Comparison of ENCODE assay signal across 9 cellular contexts in the genomic region with DNA sequence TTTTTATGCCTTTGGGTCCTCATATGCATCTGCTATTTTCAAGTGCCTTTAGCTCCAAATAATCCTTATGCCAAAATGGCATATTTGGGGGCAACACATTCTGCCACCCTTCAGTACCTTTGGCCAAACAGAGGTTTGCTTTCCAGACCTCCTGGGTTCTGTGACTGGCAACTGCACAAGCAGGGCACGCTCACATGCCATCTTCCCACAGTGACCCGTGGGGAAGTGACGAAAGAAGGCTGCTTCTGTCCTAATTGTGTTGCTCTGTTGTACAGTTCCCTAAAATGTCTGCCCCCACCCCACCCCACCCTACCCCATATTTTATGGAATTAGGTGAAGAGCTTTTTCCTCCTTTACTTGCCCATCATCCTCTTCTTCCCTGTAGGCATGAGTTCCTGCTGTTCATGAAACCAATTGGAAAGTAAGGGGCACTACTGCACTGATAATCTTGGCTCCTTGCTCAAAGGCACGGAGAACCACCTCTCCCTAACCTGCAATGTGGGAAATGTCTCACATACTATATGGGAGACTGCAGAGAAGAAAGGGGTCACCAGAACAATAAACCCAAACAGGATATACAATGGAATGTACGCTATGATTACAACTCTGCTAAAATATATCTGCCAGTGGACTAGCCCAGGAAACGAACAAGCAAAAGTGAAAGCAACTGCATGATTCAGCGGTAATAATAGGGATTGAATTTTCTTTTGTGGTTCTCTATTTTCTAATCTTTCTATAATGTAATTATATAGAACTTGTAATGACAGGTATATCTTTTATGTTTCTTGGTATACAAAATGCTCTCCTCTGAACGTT. TPM values are rescaled to one million over a fixed set of nuclear protein-coding genes. Genes with fewer than 3 reads are reported as not detected.
DNase-seq lines count a peak whose midpoint lies in the region; ATAC-seq and TF ChIP-seq lines count a peak whose summit lies in the region.
"Had no signal": no experiment of that assay in that cellular context is flagged by ENCODE, and none has a peak within 500 bp of the region (broad histone marks: within the 10 kb centered on the region; RNA-seq: fewer than 3 reads in every experiment).

No MANE protein-coding gene starts in this region.

- no peaks in the 10 kb centered on the region for H3K9me2 ChIP-seq in MM.1S (replicated peaks; ENCODE audit: insufficient read depth, low read length)
- H3K9me2 ChIP-seq in GM23338 (ENCODE audit: insufficient read depth) = no peaks in the 10 kb centered on the region

- peak in 2 of 3 donors; percentile 55 to 81 for DNase-seq in CD4-positive, CD25-positive, alpha-beta regulatory T cell
- peak; percentile 58 for DNase-seq in MM.1S
- peak; percentile 62 for DNase-seq in activated T-cell treated with anti-CD3 and anti-CD28 coated beads, Interleukin-2, amount 50 U/mL, for 24 hours
- peak in 24 of 42 donors; percentile 12 to 57 (median 29) for DNase-seq in head of caudate nucleus
- peak; percentile 48 for DNase-seq in stimulated activated CD4-positive, alpha-beta T cell treated with anti-CD3 and anti-CD28 coated beads, Interleukin-1b, Interleukin-23, amount 100 ng/mL, for 48 hours
- DNase-seq in mesothelial cell of epicardium (ENCODE audit: low spot score in 2 of 2, unreplicated experiment in 2 of 2) = no peak
- DNase-seq in GM23338 (ENCODE audit: low spot score) = no peak

- no peaks in the 10 kb centered on the region for H4K20me1 ChIP-seq in MM.1S (ENCODE audit: insufficient read depth, low read length)
- H4K20me1 ChIP-seq in GM23338 (replicated peaks; ENCODE audit: insufficient read depth) = no peaks in the 10 kb centered on the region

- peak overlapping the region; percentile 48; the same call in 1 of the 2 replicates for H3K9ac ChIP-seq in MM.1S (ENCODE audit: low read length)

- H2AFZ ChIP-seq in MM.1S (ENCODE audit: low read length) (peak overlapping the region; percentile 75), GM23338 (no peak overlapping the region)

- H3K4me3 ChIP-seq in CD4-positive, CD25-positive, alpha-beta regulatory T cell (ENCODE audit: low read depth, low read length) = peak overlapping the region; percentile 97
- H3K4me3 ChIP-seq in MM.1S (ENCODE audit: low read length) (peak overlapping the region; percentile 67), GM23338 (no peak overlapping the region)

- H3K4me3 Mint-ChIP-seq in CD4-positive, CD25-positive, alpha-beta regulatory T cell = peak overlapping the region; percentile 89 to 96 (median 95)
- H3K4me3 Mint-ChIP-seq in activated T-cell treated with anti-CD3 and anti-CD28 coated beads, Interleukin-2, amount 50 U/mL, for 24 hours = peak overlapping the region; percentile 80
- H3K4me3 Mint-ChIP-seq in mesothelial cell of epicardium (no peak overlapping the region), GM23338 (no peak overlapping the region)

- no peaks in the 10 kb centered on the region for H3K9me3 Mint-ChIP-seq in CD4-positive, CD25-positive, alpha-beta regulatory T cell
- H3K9me3 Mint-ChIP-seq in activated T-cell treated with anti-CD3 and anti-CD28 coated beads, Interleukin-2, amount 50 U/mL, for 24 hours = no peaks in the 10 kb centered on the region
- H3K9me3 Mint-ChIP-seq in mesothelial cell of epicardium (no peaks in the 10 kb centered on the region), GM23338 (no peaks in the 10 kb centered on the region)

- H3K27me3 Mint-ChIP-seq in CD4-positive, CD25-positive, alpha-beta regulatory T cell = no peaks in the 10 kb centered on the region
- no peaks in the 10 kb centered on the region for H3K27me3 Mint-ChIP-seq in activated T-cell treated with anti-CD3 and anti-CD28 coated beads, Interleukin-2, amount 50 U/mL, for 24 hours
- H3K27me3 Mint-ChIP-seq in mesothelial cell of epicardium (ENCODE audit: low read depth) (peaks cover 40% of the 10 kb centered on the region), GM23338 (ENCODE audit: insufficient read depth, low read depth, poor library complexity) (peaks cover 4% of the 10 kb centered on the region)

- intact Hi-C loops in head of caudate nucleus (cut with DNase I) = no loop called here

- H3K4me1 Mint-ChIP-seq in CD4-positive, CD25-positive, alpha-beta regulatory T cell = peaks cover 34 to 54% (median 44%) of the 10 kb centered on the region in 4 donors
- peaks cover 66% of the 10 kb centered on the region for H3K4me1 Mint-ChIP-seq in activated T-cell treated with anti-CD3 and anti-CD28 coated beads, Interleukin-2, amount 50 U/mL, for 24 hours (ENCODE audit: low read depth)
- H3K4me1 Mint-ChIP-seq in mesothelial cell of epicardium (peaks cover 6% of the 10 kb centered on the region), GM23338 (no peaks in the 10 kb centered on the region)

- H3K36me3 Mint-ChIP-seq in CD4-positive, CD25-positive, alpha-beta regulatory T cell = peaks cover 4% of the 10 kb centered on the region
- H3K36me3 Mint-ChIP-seq in activated T-cell treated with anti-CD3 and anti-CD28 coated beads, Interleukin-2, amount 50 U/mL, for 24 hours (ENCODE audit: low read depth) = peaks cover 14% of the 10 kb centered on the region
- H3K36me3 Mint-ChIP-seq in mesothelial cell of epicardium (no peaks in the 10 kb centered on the region), GM23338 (ENCODE audit: low read depth) (no peaks in the 10 kb centered on the region)

- no peaks in the 10 kb centered on the region for H3K27me3 ChIP-seq in CD4-positive, CD25-positive, alpha-beta regulatory T cell (ENCODE audit: control insufficient read depth, insufficient read depth, low read length)
- H3K27me3 ChIP-seq in MM.1S (replicated peaks; ENCODE audit: insufficient read depth, low read length) (no peaks in the 10 kb centered on the region), GM23338 (ENCODE audit: insufficient read depth) (no peaks in the 10 kb centered on the region)

- ATAC-seq in CD4-positive, CD25-positive, alpha-beta regulatory T cell (ENCODE audit: low read depth in 2 of 2) = peak; percentile 25 to 44
- ATAC-seq in GM19351 (IDR thresholded peaks at IDR 0.05; ENCODE audit: unreplicated experiment) (no peak), GM23338 (no peak)

- H3K9me3 ChIP-seq in CD4-positive, CD25-positive, alpha-beta regulatory T cell (ENCODE audit: control insufficient read depth in 2 of 2, low read length in 2 of 2) = no peaks in the 10 kb centered on the region
- H3K9me3 ChIP-seq in MM.1S (replicated peaks; ENCODE audit: insufficient read depth, low read length) = no peaks in the 10 kb centered on the region

- H3F3A ChIP-seq in MM.1S (ENCODE audit: insufficient read depth, low read length) (peaks cover 16% of the 10 kb centered on the region; the same call in 1 of the 2 replicates), GM23338 (replicated peaks; ENCODE audit: low read depth) (no peaks in the 10 kb centered on the region)

- H3K27ac Mint-ChIP-seq in CD4-positive, CD25-positive, alpha-beta regulatory T cell = peak overlapping the region; percentile 87 to 99 (median 94)
- H3K27ac Mint-ChIP-seq in activated T-cell treated with anti-CD3 and anti-CD28 coated beads, Interleukin-2, amount 50 U/mL, for 24 hours = peak overlapping the region; percentile 99
- H3K27ac Mint-ChIP-seq in mesothelial cell of epicardium (no peak overlapping the region), GM23338 (no peak overlapping the region)

- peak overlapping the region; percentile 86 for H3K27ac ChIP-seq in CD4-positive, CD25-positive, alpha-beta regulatory T cell (ENCODE audit: insufficient read depth, low read length, poor library complexity, severe bottlenecking)
- H3K27ac ChIP-seq in MM.1S (ENCODE audit: low read length) = no peak overlapping the region; the same call in 1 of the 2 replicates
- no peak overlapping the region for H3K27ac ChIP-seq in GM23338 (ENCODE audit: low read depth)

- H3K79me2 ChIP-seq in MM.1S (ENCODE audit: low read length) = no peaks in the 10 kb centered on the region
- H3K79me2 ChIP-seq in GM23338 (replicated peaks; ENCODE audit: insufficient read depth) = no peaks in the 10 kb centered on the region

- H3K4me2 ChIP-seq in MM.1S (ENCODE audit: low read depth, low read length) (peak overlapping the region; percentile 98), GM23338 (no peak overlapping the region)

- peaks cover 59% of the 10 kb centered on the region for H3K4me1 ChIP-seq in CD4-positive, CD25-positive, alpha-beta regulatory T cell (ENCODE audit: control insufficient read depth, insufficient read depth, low read length, poor library complexity, severe bottlenecking)
- H3K4me1 ChIP-seq in MM.1S (ENCODE audit: low read length) (peaks cover 29% of the 10 kb centered on the region), GM23338 (ENCODE audit: insufficient read depth) (no peaks in the 10 kb centered on the region)

- H3K36me3 ChIP-seq in CD4-positive, CD25-positive, alpha-beta regulatory T cell (ENCODE audit: control insufficient read depth, insufficient read depth, low read length) = no peaks in the 10 kb centered on the region
- H3K36me3 ChIP-seq in MM.1S (replicated peaks; ENCODE audit: insufficient read depth, low read length) = no peaks in the 10 kb centered on the region
- H3K36me3 ChIP-seq in GM23338 (ENCODE audit: insufficient read depth) = no peaks in the 10 kb centered on the region

- TF ChIP-seq CTCF in MM.1S (IDR thresholded peaks at IDR 0.05; ENCODE audit: low read length) (no peak), mesothelial cell of epicardium (IDR thresholded peaks at IDR 0.05; ENCODE audit: unreplicated experiment) (no peak), GM23338 (conservative IDR thresholded peaks at IDR 0.05; ENCODE audit: low read depth in 2 of 2) (no peak)

TF ChIP-seq in GM23338, 12 proteins besides CTCF, POLR2A, EP300 and RAD21 (continues in another document):
- TF ChIP-seq ZNF114 (CRISPR knock-in tag; IDR thresholded peaks at IDR 0.05) = no peak
- TF ChIP-seq NANOG (IDR thresholded peaks at IDR 0.05; ENCODE audit: borderline replicate concordance) = no peak

RNA-seq across cellular contexts. Expression of gene SLFN12L, which starts 3.3 kb away (rescaled TPM):
- 105 TPM for total RNA-seq in CD4-positive, CD25-positive, alpha-beta regulatory T cell
- polyA plus RNA-seq in CD4-positive, CD25-positive, alpha-beta regulatory T cell = 10 to 100 TPM; 12.7 to 14.6 (median 13.4) TPM
- 0.09 to 0.18 TPM (median 0.09 TPM) in 3 replicates for total RNA-seq in mesothelial cell of epicardium
- not detected in 2 replicates for total RNA-seq in GM23338 (2014; rRNA removed; shearing (Covaris generic))
- polyA plus RNA-seq in GM23338 (2016; fragmentation: Nextera tagmentation; extraction: Ambion mirVana) = not detected in 2 replicates
- total RNA-seq: epithelial cell of proximal tubule had no signal

RNA-seq across cellular contexts. Expression of gene SLFN14, which starts 19.8 kb away (rescaled TPM):
- total RNA-seq in CD4-positive, CD25-positive, alpha-beta regulatory T cell = 0.57 TPM
- polyA plus RNA-seq in CD4-positive, CD25-positive, alpha-beta regulatory T cell = under 1 TPM in 1 of 4 donors, not detected in 3; 0.17 TPM
- not detected in 3 replicates for total RNA-seq in mesothelial cell of epicardium
- 0.10 TPM in 1 of 2 replicates, not detected in the other for total RNA-seq in GM23338 (2014; rRNA removed; shearing (Covaris generic))
- polyA plus RNA-seq in GM23338 (2016; fragmentation: Nextera tagmentation; extraction: Ambion mirVana) = not detected in 2 replicates
- total RNA-seq: epithelial cell of proximal tubule had no signal

RNA-seq across cellular contexts. Expression of gene PEX12, which starts 37.6 kb away (rescaled TPM):
- 3.1 TPM for total RNA-seq in CD4-positive, CD25-positive, alpha-beta regulatory T cell
- 1 to 10 TPM; 1.1 to 3.4 (median 1.6) TPM for polyA plus RNA-seq in CD4-positive, CD25-positive, alpha-beta regulatory T cell
- 5.0 to 7.5 TPM (median 5.1 TPM) in 3 replicates for total RNA-seq in mesothelial cell of epicardium
- 1.9 and 2.1 TPM in 2 replicates for total RNA-seq in GM23338 (2014; rRNA removed; shearing (Covaris generic))
- polyA plus RNA-seq in GM23338 (2016; fragmentation: Nextera tagmentation; extraction: Ambion mirVana) = 1.5 and 2.3 TPM in 2 replicates

RNA-seq across cellular contexts. Expression of gene AP2B1, which starts 46.3 kb away (rescaled TPM):
- 133 TPM for total RNA-seq in CD4-positive, CD25-positive, alpha-beta regulatory T cell
- 10 to 100 TPM; 59.8 to 89.2 (median 74.4) TPM for polyA plus RNA-seq in CD4-positive, CD25-positive, alpha-beta regulatory T cell
- 155 to 158 TPM (median 155 TPM) in 3 replicates for total RNA-seq in mesothelial cell of epicardium
- total RNA-seq in GM23338 (2014; rRNA removed; shearing (Covaris generic)) = 119 and 144 TPM in 2 replicates
- polyA plus RNA-seq in GM23338 (2016; fragmentation: Nextera tagmentation; extraction: Ambion mirVana) = 82.1 and 89.7 TPM in 2 replicates

Comparison
In these comparisons a context has a peak if more than half of its experiments do, and no peak if none do; other contexts are left out.
1. ATAC-seq: peak in CD4-positive, CD25-positive, alpha-beta regulatory T cell (2 of 2); none in GM19351 (single experiment) and GM23338 (single experiment).
2. DNase-seq: peak in CD4-positive, CD25-positive, alpha-beta regulatory T cell (2 of 3), MM.1S (single experiment), activated T-cell treated with anti-CD3 and anti-CD28 coated beads, Interleukin-2, amount 50 U/mL, for 24 hours (single experiment), head of caudate nucleus (24 of 42) and stimulated activated CD4-positive, alpha-beta T cell treated with anti-CD3 and anti-CD28 coated beads, Interleukin-1b, Interleukin-23, amount 100 ng/mL, for 48 hours (single experiment); none in mesothelial cell of epicardium (0 of 2) and GM23338 (single experiment).
3. H3K27ac Mint-ChIP-seq: peak in CD4-positive, CD25-positive, alpha-beta regulatory T cell (3 of 3) and activated T-cell treated with anti-CD3 and anti-CD28 coated beads, Interleukin-2, amount 50 U/mL, for 24 hours (single experiment); none in mesothelial cell of epicardium (single experiment) and GM23338 (single experiment).
4. H3K4me3 Mint-ChIP-seq: peak in CD4-positive, CD25-positive, alpha-beta regulatory T cell (4 of 4) and activated T-cell treated with anti-CD3 and anti-CD28 coated beads, Interleukin-2, amount 50 U/mL, for 24 hours (single experiment); none in mesothelial cell of epicardium (single experiment) and GM23338 (single experiment).
5. RNA of gene SLFN12L, which starts 3.3 kb away (total RNA-seq): 105 TPM in CD4-positive, CD25-positive, alpha-beta regulatory T cell (single experiment); 0.09 to 0.18 TPM in mesothelial cell of epicardium and not detected in GM23338; every median in the first group is over 10 times any median in the second.